ENCODE assay signal across 19 cellular contexts in genomic region chr6:41743406-41744235, GRCh38. TPM values are rescaled to one million over a fixed set of nuclear protein-coding genes. Genes with fewer than 3 reads are reported as not detected.
"Had no signal": no experiment of that assay in that cellular context is flagged by ENCODE, and none has a peak within 500 bp of the region (broad histone marks: within the 10 kb centered on the region; RNA-seq: fewer than 3 reads in every experiment).

No MANE protein-coding gene starts in this region.

- H3K4me1 ChIP-seq: esophagus squamous epithelium, sigmoid colon had no signal

- H3K27me3 ChIP-seq: esophagus squamous epithelium, hepatocyte, neutrophil, sigmoid colon had no signal

- H3K4me3 ChIP-seq: esophagus squamous epithelium, hepatocyte, mucosa of descending colon, sigmoid colon, thoracic aorta had no signal

- H3K9me3 ChIP-seq: esophagus squamous epithelium, mucosa of descending colon, neutrophil, sigmoid colon, thoracic aorta had no signal

- ATAC-seq: activated CD8-positive, alpha-beta memory T cell treated with anti-CD3 and anti-CD28 coated beads, Interleukin-2, amount 10 ng/mL, durations not matched to agents 7 days and 5 days; mucosa of descending colon; naive thymus-derived CD4-positive, alpha-beta T cell; stimulated activated memory B cell treated with anti-CD40 and anti-IgM and Interleukin-4, amounts not matched to agents 10 μg/mL and 1 μg/mL and 100 μg/mL, for 72 hours had no signal

- H3K36me3 ChIP-seq: esophagus squamous epithelium, neutrophil, sigmoid colon, thoracic aorta had no signal

- H3K27ac ChIP-seq: esophagus squamous epithelium, neutrophil, parathyroid adenoma, sigmoid colon, thoracic aorta had no signal

- DNase-seq: activated CD4-positive, alpha-beta memory T cell treated with anti-CD3 and anti-CD28 coated beads, Interleukin-2, amount 10 ng/mL, durations not matched to agents 7 days and 5 days; activated CD4-positive, alpha-beta T cell treated with anti-CD3 and anti-CD28 coated beads for 48 hours; activated CD4-positive, CD25-positive, alpha-beta regulatory T cell; activated CD8-positive, alpha-beta memory T cell treated with anti-CD3 and anti-CD28 coated beads, Interleukin-2, amount 10 ng/mL, durations not matched to agents 7 days and 5 days; dermis blood vessel endothelial cell; effector memory CD4-positive, alpha-beta T cell; esophagus squamous epithelium; mesenchymal stem cell; mucosa of descending colon; naive thymus-derived CD4-positive, alpha-beta T cell; sigmoid colon; stimulated activated CD4-positive, alpha-beta T cell treated with anti-CD3 and anti-CD28 coated beads, Interleukin-4, amount 100 ng/mL, for 4 hours had no signal

RNA-seq across cellular contexts. Expression of gene PGC, which starts 3.6 kb away (rescaled TPM):
- total RNA-seq: activated CD4-positive, alpha-beta memory T cell treated with anti-CD3 and anti-CD28 coated beads, Interleukin-2, amount 10 ng/mL, durations not matched to agents 7 days and 5 days; activated CD8-positive, alpha-beta memory T cell treated with anti-CD3 and anti-CD28 coated beads, Interleukin-2, amount 10 ng/mL, durations not matched to agents 7 days and 5 days; dermis blood vessel endothelial cell; liver; mucosa of descending colon; naive thymus-derived CD4-positive, alpha-beta T cell; sigmoid colon; ureter had no signal

RNA-seq across cellular contexts. Expression of gene PRICKLE4, which starts 37.0 kb away (rescaled TPM):
- total RNA-seq: activated CD4-positive, alpha-beta memory T cell treated with anti-CD3 and anti-CD28 coated beads, Interleukin-2, amount 10 ng/mL, durations not matched to agents 7 days and 5 days; activated CD8-positive, alpha-beta memory T cell treated with anti-CD3 and anti-CD28 coated beads, Interleukin-2, amount 10 ng/mL, durations not matched to agents 7 days and 5 days had no signal
